Comparison of ENCODE assay signal across 9 cellular contexts in genomic region chr21:34517491-34518245, GRCh38. TPM values are rescaled to one million over a fixed set of nuclear protein-coding genes. Genes with fewer than 3 reads are reported as not detected.
DNase-seq lines count a peak whose midpoint lies in the region; ATAC-seq and TF ChIP-seq lines count a peak whose summit lies in the region.
"Had no signal": no experiment of that assay in that cellular context is flagged by ENCODE, and none has a peak within 500 bp of the region (broad histone marks: within the 10 kb centered on the region; RNA-seq: fewer than 3 reads in every experiment).

No MANE protein-coding gene starts in this region.

- no peaks in the 10 kb centered on the region for H3K9me3 Mint-ChIP-seq in GM23338

- H3F3A ChIP-seq in GM23338 (replicated peaks; ENCODE audit: low read depth) = no peaks in the 10 kb centered on the region

- H3K36me3 ChIP-seq in GM23338 (ENCODE audit: insufficient read depth) = no peaks in the 10 kb centered on the region

- peak; percentile 32 for TF ChIP-seq CTCF in AG09309 (IDR thresholded peaks at IDR 0.05; ENCODE audit: control insufficient read depth, insufficient read depth, low read depth, low read length, missing control alignments)
- TF ChIP-seq CTCF in GM23338 (conservative IDR thresholded peaks at IDR 0.05; ENCODE audit: low read depth in 2 of 2) = peak; percentile 46 to 51
- TF ChIP-seq CTCF in VCaP (conservative IDR thresholded peaks at IDR 0.05) = peak; percentile 61

- peaks cover 37% of the 10 kb centered on the region for H3K4me1 Mint-ChIP-seq in GM23338

- no peaks in the 10 kb centered on the region for H3K79me2 ChIP-seq in GM23338 (replicated peaks; ENCODE audit: insufficient read depth)

- no peak overlapping the region for H3K4me3 ChIP-seq in AG09309 (ENCODE audit: control insufficient read depth, low read depth, low read length)
- no peak overlapping the region for H3K4me3 ChIP-seq in GM23338

- H4K20me1 ChIP-seq in GM23338 (replicated peaks; ENCODE audit: insufficient read depth) = no peaks in the 10 kb centered on the region

- peak overlapping the region; percentile 26; the same call in 1 of the 2 replicates for H2AFZ ChIP-seq in GM23338

- H3K27me3 ChIP-seq in GM23338 (ENCODE audit: insufficient read depth) = no peaks in the 10 kb centered on the region

- H3K4me1 ChIP-seq in GM23338 (ENCODE audit: insufficient read depth) = no peaks in the 10 kb centered on the region; the same call in 1 of the 2 replicates

- peaks cover 4% of the 10 kb centered on the region for H3K27me3 Mint-ChIP-seq in GM23338 (ENCODE audit: insufficient read depth, low read depth, poor library complexity)

- H3K36me3 Mint-ChIP-seq in GM23338 (ENCODE audit: low read depth) = no peaks in the 10 kb centered on the region

- H3K27ac ChIP-seq in GM23338 (ENCODE audit: low read depth) (no peak overlapping the region), VCaP (no peak overlapping the region)

- ATAC-seq in GM23338 = peak; percentile 91
- ATAC-seq in GM21529 (IDR thresholded peaks at IDR 0.05; ENCODE audit: unreplicated experiment) = no peak

- H3K27ac Mint-ChIP-seq in GM23338 = peak overlapping the region; percentile 38

- no peaks in the 10 kb centered on the region for H3K9me2 ChIP-seq in GM23338 (ENCODE audit: insufficient read depth)

- DNase-seq in AG09309 (ENCODE audit: low read depth) (no peak), GM23338 (ENCODE audit: low spot score) (peak; percentile 70), iPS-NIHi11 (ENCODE audit: low spot score) (peak; percentile 39), GM03348 (ENCODE audit: low spot score) (no peak), activated gamma-delta T cell (lab: John Stamatoyannopoulos, UW) (no peak), hepatic stellate cell (ENCODE audit: low spot score) (no peak)

- no peak overlapping the region for H3K4me2 ChIP-seq in GM23338

- H3K4me3 Mint-ChIP-seq in GM23338 = no peak overlapping the region

TF ChIP-seq in GM23338, 12 proteins besides CTCF, POLR2A, EP300 and RAD21:
- TF ChIP-seq EZH2phosphoT487 (IDR thresholded peaks at IDR 0.05; ENCODE audit: unreplicated experiment) (no peak), NANOG (IDR thresholded peaks at IDR 0.05; ENCODE audit: borderline replicate concordance) (no peak), ZNF331 (CRISPR knock-in tag; IDR thresholded peaks at IDR 0.05; ENCODE audit: low read depth) (no peak), EZH2 (IDR thresholded peaks at IDR 0.05; ENCODE audit: low read depth, unreplicated experiment) (no peak), STAT1 (IDR thresholded peaks at IDR 0.05; ENCODE audit: unreplicated experiment) (no peak), REST (IDR thresholded peaks at IDR 0.05; ENCODE audit: unreplicated experiment) (no peak), JUNB (IDR thresholded peaks at IDR 0.05; ENCODE audit: unreplicated experiment) (no peak), ETS1 (IDR thresholded peaks at IDR 0.05) (no peak), ZNF114 (CRISPR knock-in tag; IDR thresholded peaks at IDR 0.05) (no peak), POLR2AphosphoS5 (IDR thresholded peaks at IDR 0.05; ENCODE audit: low read depth) (no peak), ZNF462 (CRISPR knock-in tag; IDR thresholded peaks at IDR 0.05) (no peak), CREB1 (CRISPR knock-in tag; IDR thresholded peaks at IDR 0.05; ENCODE audit: low read depth) (no peak)

RNA-seq across cellular contexts. Expression of gene KCNE1, which starts 5.7 kb away (rescaled TPM):
- total RNA-seq in GM23338 (2014; rRNA removed; shearing (Covaris generic)) = 0.07 TPM in 1 of 2 replicates, not detected in the other
- polyA plus RNA-seq in GM23338 (2016; fragmentation: Nextera tagmentation; extraction: Ambion mirVana) = not detected in 2 replicates
- total RNA-seq: RPMI7951 had no signal

Comparison
In these comparisons a context has a peak if more than half of its experiments do, and no peak if none do; other contexts are left out.
1. DNase-seq: peak in GM23338 (single experiment) and iPS-NIHi11 (single experiment); none in AG09309 (single experiment), GM03348 (single experiment), activated gamma-delta T cell (single experiment) and hepatic stellate cell (single experiment).
2. Peak in every context shown above with its lines, with median percentiles within 50 percentile points of each other: CTCF ChIP-seq.